In genomic region chr2:176072292-176072669, GRCh38 we compare ENCODE assay signal across 2 cellular contexts.
TF ChIP-seq lines count a peak whose summit lies in the region.

No MANE protein-coding gene starts in this region.

TF ChIP-seq in K562, 482 proteins besides CTCF, POLR2A, EP300 and RAD21:
- peak; percentile 2 for TF ChIP-seq ZFP36 (IDR thresholded peaks at IDR 0.05; ENCODE audit: low read depth, low read length, partially characterized antibody)
- peak; percentile 70 for TF ChIP-seq RBM25 (IDR thresholded peaks at IDR 0.05; ENCODE audit: low read depth, low read length, severe bottlenecking)
- no peak for TF ChIP-seq SNRNP70 (optimal IDR thresholded peaks at IDR 0.05; ENCODE audit: low read depth, low read length)
- peak; percentile 49; the same call in 1 of the 2 replicates for TF ChIP-seq BCOR (IDR thresholded peaks at IDR 0.05)
- no peak for TF ChIP-seq MAZ (CRISPR knock-in tag; conservative IDR thresholded peaks at IDR 0.05 in 1 of 2, IDR thresholded peaks at IDR 0.05 in 1 of 2)

TF ChIP-seq in endothelial cell of umbilical vein, 7 proteins besides CTCF, POLR2A, EP300 and RAD21:
- TF ChIP-seq JUN (IDR thresholded peaks at IDR 0.05; ENCODE audit: borderline replicate concordance, insufficient read depth, insufficient read length, low read depth) (no peak), FOS (IDR thresholded peaks at IDR 0.05; ENCODE audit: borderline replicate concordance, insufficient read depth, low read length) (no peak), EZH2 (IDR thresholded peaks at IDR 0.05; ENCODE audit: borderline replicate concordance, low read depth, low read length, severe bottlenecking) (peak; percentile 13), POLR2AphosphoS5 (IDR thresholded peaks at IDR 0.05; ENCODE audit: insufficient read depth, low read depth, low read length) (no peak)
- TF ChIP-seq, protein P1, sequence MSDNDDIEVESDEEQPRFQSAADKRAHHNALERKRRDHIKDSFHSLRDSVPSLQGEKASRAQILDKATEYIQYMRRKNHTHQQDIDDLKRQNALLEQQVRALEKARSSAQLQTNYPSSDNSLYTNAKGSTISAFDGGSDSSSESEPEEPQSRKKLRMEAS (IDR thresholded peaks at IDR 0.05; ENCODE audit: insufficient read depth, insufficient read length), result no peak
